ENCODE assay signal across 8 cellular contexts in the genomic region with DNA sequence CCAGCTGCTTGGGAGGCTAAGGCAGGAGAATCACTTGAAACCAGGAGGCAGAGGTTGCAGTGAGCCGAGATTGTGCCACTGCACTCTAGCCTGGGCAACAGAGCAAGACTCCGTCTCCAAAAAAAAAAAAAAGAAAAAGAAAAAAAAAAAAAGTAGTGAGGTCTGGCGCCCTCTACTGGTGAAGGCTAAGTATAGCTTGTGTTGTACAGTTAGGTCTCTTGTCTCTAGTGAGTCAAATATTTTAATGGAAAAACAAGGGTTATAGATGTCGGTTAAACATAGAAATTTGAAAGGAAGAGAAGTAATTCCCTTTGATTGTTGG. TPM values are rescaled to one million over a fixed set of nuclear protein-coding genes. Genes with fewer than 3 reads are reported as not detected.
DNase-seq lines count a peak whose midpoint lies in the region; ATAC-seq, FAIRE-seq and TF ChIP-seq lines count a peak whose summit lies in the region.
"Not testable (repeated sequence)": the region's sequence is repeated elsewhere in the genome, so short reads cannot be mapped to it uniquely, and the experiment has no call there.

No MANE protein-coding gene starts in this region.

- H3K36me3 ChIP-seq in RWPE2 (ENCODE audit: low read depth) = not testable (repeated sequence)

- not testable (repeated sequence) for H3K27me3 ChIP-seq in RWPE2 (ENCODE audit: insufficient read depth, poor library complexity, severe bottlenecking)

- H3K4me3 ChIP-seq in GM12875 (ENCODE audit: low read depth, low read length); RWPE2 (ENCODE audit: severe bottlenecking): not testable (repeated sequence)

- intact Hi-C loops in left colon (cut with DNase I, micrococcal nuclease) = loop anchor here in 1 of 2 donors (5.0 to 10.0 kb wide), 2 partner anchors 238 to 460 kb away; no protein-coding TSS in a partner anchor
- intact Hi-C loops in sciatic nerve (cut with DNase I) = not testable (repeated sequence)

- DNase-seq in AG08396 (ENCODE audit: low spot score) = peak; percentile 17
- DNase-seq in NCI-H1105 treated with DMSO at 0.1 percent for 48 hours (lab: John Stamatoyannopoulos, UW) = peak; percentile 17
- DNase-seq in RWPE2 (ENCODE audit: low spot score); left colon; sciatic nerve (ENCODE audit: low spot score): not testable (repeated sequence)
- DNase-seq in activated naive CD4-positive, alpha-beta T cell treated with Interleukin-2 at 50 U/mL for 16 hours = peak; percentile 5

- not testable (repeated sequence) for H3K9me3 ChIP-seq in RWPE2 (ENCODE audit: severe bottlenecking)

- TF ChIP-seq CTCF in GM12875 (IDR thresholded peaks at IDR 0.05; ENCODE audit: borderline replicate concordance, insufficient read depth, low read depth, low read length) (peak; percentile 52; the same call in 1 of the 2 replicates), RWPE2 (IDR thresholded peaks at IDR 0.05; ENCODE audit: poor library complexity, severe bottlenecking) (peak; percentile 81)

- H3K4me1 ChIP-seq in RWPE2 (ENCODE audit: insufficient read depth, poor library complexity, severe bottlenecking) = not testable (repeated sequence)

- peak; percentile 67 for FAIRE-seq in endometrium (lab: Jason Lieb, UNC)

- ATAC-seq in RWPE2 (ENCODE audit: low read depth) = not testable (repeated sequence)
- ATAC-seq in left colon = peak; percentile 65
- ATAC-seq in sciatic nerve = peak; percentile 73

- peak overlapping the region; percentile 29 for H3K27ac ChIP-seq in RWPE2 (ENCODE audit: poor library complexity, severe bottlenecking)

RNA-seq across cellular contexts. Expression of gene USP9X, which starts 29.8 kb away (rescaled TPM):
- total RNA-seq in left colon (10 to 100 TPM; 72.0 to 85.0 TPM), sciatic nerve (97.2 TPM)
